Comparison of ENCODE assay signal across 2 cellular contexts in genomic region chr11:11981840-11982239, GRCh38.
TF ChIP-seq lines count a peak whose summit lies in the region.

No MANE protein-coding gene starts in this region.

TF ChIP-seq in IMR-90, 13 proteins besides CTCF, POLR2A, EP300 and RAD21:
- TF ChIP-seq MAFK (IDR thresholded peaks at IDR 0.05; ENCODE audit: low read depth, low read length) (no peak), CEBPB (IDR thresholded peaks at IDR 0.05; ENCODE audit: low read depth, low read length) (no peak), USF2 (IDR thresholded peaks at IDR 0.05; ENCODE audit: low read depth, low read length) (no peak), MXI1 (IDR thresholded peaks at IDR 0.05; ENCODE audit: borderline replicate concordance, low read depth, low read length) (no peak), RFX5 (IDR thresholded peaks at IDR 0.05; ENCODE audit: low read depth, low read length) (no peak), SMC3 (IDR thresholded peaks at IDR 0.05; ENCODE audit: low read depth, low read length) (no peak)

TF ChIP-seq in H1, 55 proteins besides CTCF, POLR2A, EP300 and RAD21:
- no peak for TF ChIP-seq USF2 (IDR thresholded peaks at IDR 0.05; ENCODE audit: low read length)
- no peak for TF ChIP-seq POLR2AphosphoS5 (IDR thresholded peaks at IDR 0.05; ENCODE audit: low read depth, low read length)
- no peak for TF ChIP-seq SP1 (IDR thresholded peaks at IDR 0.05; ENCODE audit: low read depth, low read length)
- no peak for TF ChIP-seq RNF2 (IDR thresholded peaks at IDR 0.05; ENCODE audit: borderline replicate concordance, low read depth, low read length, missing control alignments, poor library complexity, severe bottlenecking)
- TF ChIP-seq CHD2 (IDR thresholded peaks at IDR 0.05; ENCODE audit: low read length), result no peak
- TF ChIP-seq SIX5 (IDR thresholded peaks at IDR 0.05; ENCODE audit: low read depth, low read length), result no peak
